Comparison of ENCODE assay signal across 9 cellular contexts in genomic region chr14:69701857-69702256, GRCh38.
DNase-seq lines count a peak whose midpoint lies in the region; ATAC-seq, FAIRE-seq and TF ChIP-seq lines count a peak whose summit lies in the region.
"Had no signal": no experiment of that assay in that cellular context is flagged by ENCODE, and none has a peak within 500 bp of the region (broad histone marks: within the 10 kb centered on the region; RNA-seq: fewer than 3 reads in every experiment).

No MANE protein-coding gene starts in this region.

- ATAC-seq in HG02642 (IDR thresholded peaks at IDR 0.05; ENCODE audit: poor library complexity, unreplicated experiment) (peak; percentile 59), left lobe of liver (peak; percentile 24), GM21528 (IDR thresholded peaks at IDR 0.05; ENCODE audit: low FRiP score, unreplicated experiment) (no peak), GM18520 (IDR thresholded peaks at IDR 0.05; ENCODE audit: unreplicated experiment) (no peak)

- peak overlapping the region in 5 of 10 experiments; percentile 45 to 59 (median 48); a peak in 10 of 20 replicates for H3K4me3 ChIP-seq in BLaER1 treated with 17β-estradiol and CSF1 and Interleukin-3, amounts not matched to agents 10 nM and 100 nM
- H3K4me3 ChIP-seq in OCI-LY7 (ENCODE audit: low read depth, low read length, poor library complexity, severe bottlenecking) = no peak overlapping the region

- DNase-seq in OCI-LY7 (ENCODE audit: low spot score) (peak; percentile 50), left lobe of liver (ENCODE audit: low spot score) (no peak), H54 (ENCODE audit: insufficient read length, low spot score) (no peak)
- DNase-seq in stimulated activated CD8-positive, alpha-beta memory T cell treated with anti-CD3 and anti-CD28 coated beads, Interleukin-4, amount 100 ng/mL, for 48 hours = no peak
- DNase-seq: NCI-H2171 treated with DMSO at 0.1 percent for 48 hours had no signal

- no peak for FAIRE-seq in H54 (lab: Jason Lieb, UNC)

- intact Hi-C loops in OCI-LY7 (cut with micrococcal nuclease; ENCODE audit: unreplicated experiment) = no loop called here

- H3K9ac ChIP-seq in BLaER1 treated with 17β-estradiol and CSF1 and Interleukin-3, amounts not matched to agents 10 nM and 100 nM = peak overlapping the region; percentile 30 to 78 (median 68); a peak in 20 of 22 replicates

- H2AFZ ChIP-seq in OCI-LY7 (ENCODE audit: low read length) = no peak overlapping the region

- no peak for TF ChIP-seq CTCF in OCI-LY7 (conservative IDR thresholded peaks at IDR 0.05; ENCODE audit: low read length)

- peak overlapping the region; percentile 90 to 99 (median 94) for H3K4me2 ChIP-seq in BLaER1 treated with 17β-estradiol and CSF1 and Interleukin-3, amounts not matched to agents 10 nM and 100 nM
- peak overlapping the region; percentile 64 for H3K4me2 ChIP-seq in OCI-LY7 (ENCODE audit: low read length)

- H3K9me2 ChIP-seq in OCI-LY7 (ENCODE audit: insufficient read depth, low read length) = no peaks in the 10 kb centered on the region

- no peaks in the 10 kb centered on the region for H3K27me3 ChIP-seq in BLaER1 treated with 17β-estradiol and CSF1 and Interleukin-3, amounts not matched to agents 10 nM and 100 nM

- H3K9me3 ChIP-seq in BLaER1 treated with 17β-estradiol and CSF1 and Interleukin-3, amounts not matched to agents 10 nM and 100 nM (replicated peaks in 1 of 11) = no peaks in the 10 kb centered on the region
- H3K9me3 ChIP-seq in OCI-LY7 (ENCODE audit: low read length) = no peaks in the 10 kb centered on the region

- no TSS peak for BruUV-seq in OCI-LY7 (replicated peaks; lab: Mats Ljungman, UMichigan)

- peaks cover 88% of the 10 kb centered on the region for H3K79me2 ChIP-seq in OCI-LY7 (ENCODE audit: insufficient read depth, low read depth, low read length)

- peaks cover 89 to 100% (median 96%) of the 10 kb centered on the region in 10 experiments for H3K4me1 ChIP-seq in BLaER1 treated with 17β-estradiol and CSF1 and Interleukin-3, amounts not matched to agents 10 nM and 100 nM
- H3K4me1 ChIP-seq in OCI-LY7 (ENCODE audit: insufficient read depth, low read length, poor library complexity, severe bottlenecking) = peaks cover 81% of the 10 kb centered on the region

- peaks cover 18 to 38% (median 27%) of the 10 kb centered on the region in 11 experiments; a peak in 20 of 22 replicates for H3K36me3 ChIP-seq in BLaER1 treated with 17β-estradiol and CSF1 and Interleukin-3, amounts not matched to agents 10 nM and 100 nM
- H3K36me3 ChIP-seq in OCI-LY7 (ENCODE audit: insufficient read depth, low read length) = peaks cover 40% of the 10 kb centered on the region

- H3K27ac ChIP-seq in BLaER1 treated with 17β-estradiol and CSF1 and Interleukin-3, amounts not matched to agents 10 nM and 100 nM = peak overlapping the region; percentile 11 to 92 (median 85); a peak in 21 of 22 replicates
- peak overlapping the region; percentile 48 for H3K27ac ChIP-seq in OCI-LY7 (ENCODE audit: low read depth, low read length, poor library complexity, severe bottlenecking)

- no peak for TF ChIP-seq POLR2A in H54 (IDR thresholded peaks at IDR 0.05; ENCODE audit: low read depth, low read length)

- CTCF ChIA-PET in OCI-LY7 (lab: Charles Lee; ENCODE audit: unreplicated experiment) = no interaction called here

- POLR2A ChIA-PET in OCI-LY7 (lab: Charles Lee) = interaction anchor here (0.5 to 1.1 kb wide), 4 partner anchors 11 to 1536 kb away, joined by 3 to 4 read pairs (median 3); no protein-coding TSS in a partner anchor

- H4K20me1 ChIP-seq in BLaER1 treated with 17β-estradiol and CSF1 and Interleukin-3, amounts not matched to agents 10 nM and 100 nM = peaks cover 0 to 91% (median 0%) of the 10 kb centered on the region in 11 experiments; a peak in 6 of 22 replicates
- H4K20me1 ChIP-seq in OCI-LY7 (ENCODE audit: insufficient read depth, low read length) = peaks cover 23% of the 10 kb centered on the region

Comparison
In these comparisons a context has a peak if more than half of its experiments do, and no peak if none do; other contexts are left out.
1. ATAC-seq: peak in HG02642 (single experiment) and left lobe of liver (single experiment); none in GM21528 (single experiment) and GM18520 (single experiment).